ENCODE assay signal across 1 cellular context in genomic region chr4:4642201-4643025, GRCh38.
TF ChIP-seq lines count a peak whose summit lies in the region.

No MANE protein-coding gene starts in this region.

TF ChIP-seq in WTC11, 78 proteins besides CTCF, POLR2A, EP300 and RAD21 (continued from another document):
- TF ChIP-seq AR (CRISPR knock-in tag; IDR thresholded peaks at IDR 0.05) (no peak), E2F5 (CRISPR knock-in tag; IDR thresholded peaks at IDR 0.05) (no peak)
